Comparison of ENCODE assay signal across 8 cellular contexts in genomic region chr1:857921-858648, GRCh38.
DNase-seq lines count a peak whose midpoint lies in the region; ATAC-seq, FAIRE-seq and TF ChIP-seq lines count a peak whose summit lies in the region.
"Not testable (repeated sequence)": the region's sequence is repeated elsewhere in the genome, so short reads cannot be mapped to it uniquely, and the experiment has no call there.

No MANE protein-coding gene starts in this region.

- not testable (repeated sequence) for H3K36me3 Mint-ChIP-seq in activated naive CD8-positive, alpha-beta T cell

- TF ChIP-seq POLR2A in A549 (IDR thresholded peaks at IDR 0.05; ENCODE audit: low read length), result not testable (repeated sequence)

- H3K4me1 ChIP-seq in A549, result not testable (repeated sequence)

- DNase-seq in A549 (ENCODE audit: low read depth in 1 of 2, low spot score in 1 of 2); epithelial cell of proximal tubule (ENCODE audit: low read depth): not testable (repeated sequence)
- peak; percentile 44 for DNase-seq in NCI-H510A treated with DMSO at 0.1 percent for 48 hours (lab: John Stamatoyannopoulos, UW)
- peak; percentile 6 for DNase-seq in islet precursor cell
- DNase-seq in renal cortical epithelial cell (ENCODE audit: low read depth), result peak; percentile 3

- not testable (repeated sequence) for FAIRE-seq in A549 (lab: Jason Lieb, UNC)
- peak; percentile 42 for FAIRE-seq in G401.6 (lab: Jason Lieb, UNC)

- CTCF ChIA-PET in A549 (lab: Yijun Ruan, JAX), result not testable (repeated sequence)

- peak; percentile 41 to 65; a peak in 3 of 6 replicates for ATAC-seq in A549

- TF ChIP-seq EP300 in A549 (IDR thresholded peaks at IDR 0.05), result not testable (repeated sequence)

- H3K4me3 ChIP-seq in A549; epithelial cell of proximal tubule (ENCODE audit: low read depth, low read length): not testable (repeated sequence)

- POLR2A ChIA-PET in A549 (lab: Yijun Ruan, JAX), result not testable (repeated sequence)

- not testable (repeated sequence) for H3K4me2 ChIP-seq in A549

- H3K27ac ChIP-seq in A549, result not testable (repeated sequence)
- peak overlapping the region; percentile 81 for H3K27ac ChIP-seq in VCaP

- H3K4me1 Mint-ChIP-seq in activated naive CD8-positive, alpha-beta T cell (ENCODE audit: low read depth), result peaks cover 10% of the 10 kb centered on the region

- WGBS in A549 (ENCODE audit: missing lambda C conversion rate), result 33% methylated on average over 12 of the region's 16 CpGs

- not testable (repeated sequence) for TF ChIP-seq CTCF in A549 (IDR thresholded peaks at IDR 0.05)
- TF ChIP-seq CTCF in VCaP (conservative IDR thresholded peaks at IDR 0.05) (peak; percentile 38), epithelial cell of proximal tubule (conservative IDR thresholded peaks at IDR 0.05; ENCODE audit: low read depth, low read length) (peak; percentile 4)

- not testable (repeated sequence) for H3K9me3 Mint-ChIP-seq in activated naive CD8-positive, alpha-beta T cell (ENCODE audit: low read depth)

- H3K27me3 Mint-ChIP-seq in activated naive CD8-positive, alpha-beta T cell, result not testable (repeated sequence)

- H3K9me3 ChIP-seq in A549, result not testable (repeated sequence)

- peak overlapping the region; percentile 73 for H3K4me3 Mint-ChIP-seq in activated naive CD8-positive, alpha-beta T cell

- H3K27ac Mint-ChIP-seq in activated naive CD8-positive, alpha-beta T cell, result peak overlapping the region; percentile 51

- TF ChIP-seq RAD21 in A549 (conservative IDR thresholded peaks at IDR 0.05 in 1 of 2, IDR thresholded peaks at IDR 0.05 in 1 of 2), result not testable (repeated sequence)
